12 cellular contexts compared by ENCODE assay signal in genomic region chr4:159052315-159052714, GRCh38. TPM values are rescaled to one million over a fixed set of nuclear protein-coding genes. Genes with fewer than 3 reads are reported as not detected.
DNase-seq lines count a peak whose midpoint lies in the region; ATAC-seq, FAIRE-seq and TF ChIP-seq lines count a peak whose summit lies in the region.
"Had no signal": no experiment of that assay in that cellular context is flagged by ENCODE, and none has a peak within 500 bp of the region (broad histone marks: within the 10 kb centered on the region; RNA-seq: fewer than 3 reads in every experiment).

No MANE protein-coding gene starts in this region.

- no peak for DNase-seq in GM12891 (ENCODE audit: insufficient read length, low spot score)
- no peak for DNase-seq in NCI-H1105 (lab: John Stamatoyannopoulos, UW)
- DNase-seq in HepG2 (ENCODE audit: low spot score), result no peak
- no peak for DNase-seq in Ammon's horn (ENCODE audit: low spot score)
- no peak for DNase-seq in activated CD4-positive, alpha-beta T cell treated with anti-CD3 and anti-CD28 coated beads, Interleukin-2, amount 50 U/mL, for 4 hours
- DNase-seq: GF-D8, NCI-H1694 treated with DMSO at 0.1 percent for 48 hours had no signal

- no peaks in the 10 kb centered on the region for H4K20me1 ChIP-seq in KMS-11 (ENCODE audit: insufficient read depth)
- no peaks in the 10 kb centered on the region for H4K20me1 ChIP-seq in HepG2 (ENCODE audit: insufficient read depth, low read length)

- FAIRE-seq in GM12891 (lab: Jason Lieb, UNC) (peak; percentile 88), HepG2 (lab: Jason Lieb, UNC) (no peak)
- FAIRE-seq: RCC 7860 had no signal

- H3K36me3 ChIP-seq in KMS-11 (ENCODE audit: insufficient read depth) (no peaks in the 10 kb centered on the region), HepG2 (replicated peaks in 1 of 2; ENCODE audit: control insufficient read depth in 1 of 2, insufficient read depth in 2 of 2, low read length in 2 of 2) (no peaks in the 10 kb centered on the region)

- H3K79me2 ChIP-seq in KMS-11 (ENCODE audit: insufficient read depth, low read depth) (no peaks in the 10 kb centered on the region), HepG2 (ENCODE audit: insufficient read depth, low read length) (no peaks in the 10 kb centered on the region)

- ATAC-seq in GM19467 (IDR thresholded peaks at IDR 0.05; ENCODE audit: unreplicated experiment), result peak; percentile 46
- ATAC-seq in HG02943 (IDR thresholded peaks at IDR 0.05; ENCODE audit: low read depth, unreplicated experiment), result peak; percentile 45
- no peak for ATAC-seq in HepG2
- ATAC-seq: left lobe of liver had no signal

- no TSS peak for BruUV-seq in HepG2 (replicated peaks; lab: Mats Ljungman, UMichigan)

- POLR2A ChIA-PET in HepG2 (lab: Yijun Ruan, JAX), result no interaction called here

- H3K4me2 ChIP-seq in KMS-11 (peak overlapping the region; percentile 87), HepG2 (ENCODE audit: low read depth, low read length) (no peak overlapping the region)

- 75% methylated on average over 5 of the region's 6 CpGs for WGBS in HepG2 (ENCODE audit: low lambda C conversion rate)

- in situ Hi-C loops in HepG2 (cut with HindIII; ENCODE audit: extremely low pct_ligation_motif_present, low pct_unique_long_range_greater_than_20kb), result no loop called here

- peaks cover 24% of the 10 kb centered on the region for H3K4me1 ChIP-seq in KMS-11 (ENCODE audit: low read depth, poor library complexity, severe bottlenecking)
- H3K4me1 ChIP-seq in HepG2 (ENCODE audit: insufficient read depth, low read length), result peaks cover 13% of the 10 kb centered on the region

- no peak for TF ChIP-seq CTCF in KMS-11 (conservative IDR thresholded peaks at IDR 0.05; ENCODE audit: low read depth, low read length)
- no peak for TF ChIP-seq CTCF in HepG2 (CRISPR knock-in tag; IDR thresholded peaks at IDR 0.05)

- H3K9ac ChIP-seq in KMS-11, result no peak overlapping the region
- no peak overlapping the region for H3K9ac ChIP-seq in HepG2 (ENCODE audit: insufficient read depth, low read depth, low read length)

- H3K9me3 ChIP-seq in HepG2 (ENCODE audit: low read length), result no peaks in the 10 kb centered on the region

- H3K4me3 ChIP-seq in KMS-11 (IDR thresholded peaks at IDR 0.05; ENCODE audit: insufficient read depth, low read depth, low read length) (no peak overlapping the region), HepG2 (replicated peaks in 1 of 3; ENCODE audit: insufficient read depth in 1 of 3, low read depth in 2 of 3, low read length in 3 of 3) (no peak overlapping the region)

- TF ChIP-seq POLR2A in GM12891 (IDR thresholded peaks at IDR 0.05; ENCODE audit: low read depth, low read length) (no peak), HepG2 (IDR thresholded peaks at IDR 0.05; ENCODE audit: insufficient read depth in 1 of 2, low read depth in 2 of 2, low read length in 2 of 2) (no peak)

- peaks cover 4% of the 10 kb centered on the region; the same call in 1 of the 2 replicates for H3K27me3 ChIP-seq in KMS-11 (ENCODE audit: insufficient read depth, low read depth)
- 0 out of 5 replicates have a peak, but pooled peaks cover 0 to 1% of the 10 kb centered on the region in 2 experiments for H3K27me3 ChIP-seq in HepG2 (ENCODE audit: control insufficient read depth in 1 of 2, insufficient read depth in 2 of 2, low read length in 2 of 2)

- TF ChIP-seq EP300 in HepG2 (IDR thresholded peaks at IDR 0.05; ENCODE audit: low read depth in 2 of 2, low read length in 2 of 2) (no peak), HepG2 (CRISPR knock-in tag; IDR thresholded peaks at IDR 0.05; ENCODE audit: borderline replicate concordance) (no peak)

- no peak for TF ChIP-seq RAD21 in HepG2 (CRISPR knock-in tag; IDR thresholded peaks at IDR 0.05)

- H3K27ac ChIP-seq in KMS-11 (no peak overlapping the region), HepG2 (ENCODE audit: extremely low read length, insufficient read depth, low read length) (no peak overlapping the region)

- H2AFZ ChIP-seq in KMS-11 (ENCODE audit: low read depth) (no peak overlapping the region), HepG2 (ENCODE audit: low read length) (no peak overlapping the region)

- CTCF ChIA-PET in HepG2 (lab: Yijun Ruan, JAX; ENCODE audit: low intra/inter-chr PET ratio, low total read pairs), result no interaction called here

- intact Hi-C loops in HepG2 (cut with micrococcal nuclease; ENCODE audit: unreplicated experiment), result no loop called here

TF ChIP-seq in GM12891, 5 proteins besides CTCF, POLR2A, EP300 and RAD21:
- TF ChIP-seq POLR2AphosphoS5 (IDR thresholded peaks at IDR 0.05; ENCODE audit: low read depth, low read length), result no peak
- TF ChIP-seq PAX5 (IDR thresholded peaks at IDR 0.05; ENCODE audit: insufficient read depth, low read length, severe bottlenecking), result no peak
- TF ChIP-seq POU2F2 (IDR thresholded peaks at IDR 0.05; ENCODE audit: low read depth, low read length), result no peak
- TF ChIP-seq TAF1 (IDR thresholded peaks at IDR 0.05; ENCODE audit: low read depth, low read length), result no peak
- TF ChIP-seq SPI1 (IDR thresholded peaks at IDR 0.05; ENCODE audit: low read depth, low read length), result no peak

TF ChIP-seq in HepG2, 621 proteins besides CTCF, POLR2A, EP300 and RAD21:
- TF ChIP-seq ZNF629 (CRISPR knock-in tag; conservative IDR thresholded peaks at IDR 0.05), result no peak

RNA-seq across cellular contexts. Expression of gene RAPGEF2, which starts 50.6 kb away (rescaled TPM):
- polyA plus RNA-seq in GM12891 (2012; ENCODE audit: low read depth, missing spikeins), result 13.2 TPM
- total RNA-seq in HepG2 (2016; rRNA removed; fragmentation: Illumina TruSeq; extraction: Trizol), result 23.0 and 24.3 TPM in 2 replicates
- 4.9 and 6.3 TPM in 2 replicates for total RNA-seq in HepG2 (2016; cell fraction: cytosol; rRNA removed; fragmentation: Illumina TruSeq; extraction: Trizol; ENCODE audit: low read depth)
- total RNA-seq in HepG2 (2016; cell fraction: insoluble cytoplasmic fraction; rRNA removed; fragmentation: Illumina TruSeq; extraction: Trizol), result 22.0 and 23.7 TPM in 2 replicates
- 5.0 and 6.3 TPM in 2 replicates for total RNA-seq in HepG2 (2016; cell fraction: membrane; rRNA removed; fragmentation: Illumina TruSeq; extraction: Trizol)
- 35.9 and 37.8 TPM in 2 replicates for total RNA-seq in HepG2 (2016; cell fraction: nucleus; rRNA removed; fragmentation: Illumina TruSeq; extraction: Trizol)
- 17.2 and 19.2 TPM in 2 replicates for polyA plus RNA-seq in HepG2 (2011; rRNA removed)
- polyA plus RNA-seq in HepG2 (2011; cell fraction: cytosol; rRNA removed), result 13.6 and 17.3 TPM in 2 replicates
- 22.9 and 26.6 TPM in 2 replicates for polyA plus RNA-seq in HepG2 (2011; cell fraction: nucleus; rRNA removed)
- polyA plus RNA-seq in HepG2 (2012), result 12.4 and 13.7 TPM in 2 replicates
- polyA plus RNA-seq in HepG2 (2016; cell fraction: cytosol; fragmentation: Illumina TruSeq; extraction: Trizol; ENCODE audit: low read depth), result 0.24 and 0.32 TPM in 2 replicates
- 12.6 and 13.0 TPM in 2 replicates for polyA plus RNA-seq in HepG2 (2016; cell fraction: insoluble cytoplasmic fraction; fragmentation: Illumina TruSeq; extraction: Trizol; ENCODE audit: low read depth)
- polyA plus RNA-seq in HepG2 (2016; cell fraction: membrane; fragmentation: Illumina TruSeq; extraction: Trizol; ENCODE audit: low read depth), result 0.80 and 1.2 TPM in 2 replicates
- 21.9 and 25.9 TPM in 2 replicates for polyA plus RNA-seq in HepG2 (2016; cell fraction: nucleus; fragmentation: Illumina TruSeq; extraction: Trizol; ENCODE audit: insufficient read depth, low read depth)
- polyA minus RNA-seq in HepG2 (2011; rRNA and poly(A)+ RNA removed; ENCODE audit: low replicate concordance), result 24.7 and 32.1 TPM in 2 replicates
- polyA minus RNA-seq in HepG2 (2011; cell fraction: cytosol; rRNA and poly(A)+ RNA removed), result 18.1 and 20.7 TPM in 2 replicates
- polyA minus RNA-seq in HepG2 (2011; cell fraction: nucleus; rRNA and poly(A)+ RNA removed), result 83.3 and 91.0 TPM in 2 replicates
